ENCODE assay signal across 2 cellular contexts in the genomic region with DNA sequence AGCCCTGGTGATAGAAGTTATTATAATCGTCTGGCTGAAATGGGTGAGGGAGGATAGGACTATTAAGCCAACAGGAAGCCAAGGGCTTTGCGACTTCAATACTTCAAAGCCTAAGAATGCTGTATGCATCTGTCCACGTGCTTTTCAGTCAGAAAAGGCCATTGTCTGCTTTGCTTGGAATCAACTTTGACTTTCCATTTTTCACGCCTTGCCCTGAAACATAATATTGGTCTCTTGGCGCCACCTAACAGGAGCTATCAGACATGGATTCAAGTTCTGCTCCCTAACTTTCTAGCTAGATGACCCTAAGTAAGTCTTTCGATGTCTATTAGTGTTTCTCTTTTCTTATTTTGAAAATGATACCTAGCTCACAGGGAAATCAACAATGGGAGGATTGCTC.
TF ChIP-seq lines count a peak whose summit lies in the region.

No MANE protein-coding gene starts in this region.

TF ChIP-seq in GM23338, 12 proteins besides CTCF, POLR2A, EP300 and RAD21 (continues in another document):
- TF ChIP-seq JUNB (IDR thresholded peaks at IDR 0.05; ENCODE audit: unreplicated experiment) (no peak), EZH2 (IDR thresholded peaks at IDR 0.05; ENCODE audit: low read depth, unreplicated experiment) (no peak), CREB1 (CRISPR knock-in tag; IDR thresholded peaks at IDR 0.05; ENCODE audit: low read depth) (no peak), EZH2phosphoT487 (IDR thresholded peaks at IDR 0.05; ENCODE audit: unreplicated experiment) (no peak), NANOG (IDR thresholded peaks at IDR 0.05; ENCODE audit: borderline replicate concordance) (no peak), STAT1 (IDR thresholded peaks at IDR 0.05; ENCODE audit: unreplicated experiment) (no peak), ZNF114 (CRISPR knock-in tag; IDR thresholded peaks at IDR 0.05) (no peak)
- TF ChIP-seq, protein P1, sequence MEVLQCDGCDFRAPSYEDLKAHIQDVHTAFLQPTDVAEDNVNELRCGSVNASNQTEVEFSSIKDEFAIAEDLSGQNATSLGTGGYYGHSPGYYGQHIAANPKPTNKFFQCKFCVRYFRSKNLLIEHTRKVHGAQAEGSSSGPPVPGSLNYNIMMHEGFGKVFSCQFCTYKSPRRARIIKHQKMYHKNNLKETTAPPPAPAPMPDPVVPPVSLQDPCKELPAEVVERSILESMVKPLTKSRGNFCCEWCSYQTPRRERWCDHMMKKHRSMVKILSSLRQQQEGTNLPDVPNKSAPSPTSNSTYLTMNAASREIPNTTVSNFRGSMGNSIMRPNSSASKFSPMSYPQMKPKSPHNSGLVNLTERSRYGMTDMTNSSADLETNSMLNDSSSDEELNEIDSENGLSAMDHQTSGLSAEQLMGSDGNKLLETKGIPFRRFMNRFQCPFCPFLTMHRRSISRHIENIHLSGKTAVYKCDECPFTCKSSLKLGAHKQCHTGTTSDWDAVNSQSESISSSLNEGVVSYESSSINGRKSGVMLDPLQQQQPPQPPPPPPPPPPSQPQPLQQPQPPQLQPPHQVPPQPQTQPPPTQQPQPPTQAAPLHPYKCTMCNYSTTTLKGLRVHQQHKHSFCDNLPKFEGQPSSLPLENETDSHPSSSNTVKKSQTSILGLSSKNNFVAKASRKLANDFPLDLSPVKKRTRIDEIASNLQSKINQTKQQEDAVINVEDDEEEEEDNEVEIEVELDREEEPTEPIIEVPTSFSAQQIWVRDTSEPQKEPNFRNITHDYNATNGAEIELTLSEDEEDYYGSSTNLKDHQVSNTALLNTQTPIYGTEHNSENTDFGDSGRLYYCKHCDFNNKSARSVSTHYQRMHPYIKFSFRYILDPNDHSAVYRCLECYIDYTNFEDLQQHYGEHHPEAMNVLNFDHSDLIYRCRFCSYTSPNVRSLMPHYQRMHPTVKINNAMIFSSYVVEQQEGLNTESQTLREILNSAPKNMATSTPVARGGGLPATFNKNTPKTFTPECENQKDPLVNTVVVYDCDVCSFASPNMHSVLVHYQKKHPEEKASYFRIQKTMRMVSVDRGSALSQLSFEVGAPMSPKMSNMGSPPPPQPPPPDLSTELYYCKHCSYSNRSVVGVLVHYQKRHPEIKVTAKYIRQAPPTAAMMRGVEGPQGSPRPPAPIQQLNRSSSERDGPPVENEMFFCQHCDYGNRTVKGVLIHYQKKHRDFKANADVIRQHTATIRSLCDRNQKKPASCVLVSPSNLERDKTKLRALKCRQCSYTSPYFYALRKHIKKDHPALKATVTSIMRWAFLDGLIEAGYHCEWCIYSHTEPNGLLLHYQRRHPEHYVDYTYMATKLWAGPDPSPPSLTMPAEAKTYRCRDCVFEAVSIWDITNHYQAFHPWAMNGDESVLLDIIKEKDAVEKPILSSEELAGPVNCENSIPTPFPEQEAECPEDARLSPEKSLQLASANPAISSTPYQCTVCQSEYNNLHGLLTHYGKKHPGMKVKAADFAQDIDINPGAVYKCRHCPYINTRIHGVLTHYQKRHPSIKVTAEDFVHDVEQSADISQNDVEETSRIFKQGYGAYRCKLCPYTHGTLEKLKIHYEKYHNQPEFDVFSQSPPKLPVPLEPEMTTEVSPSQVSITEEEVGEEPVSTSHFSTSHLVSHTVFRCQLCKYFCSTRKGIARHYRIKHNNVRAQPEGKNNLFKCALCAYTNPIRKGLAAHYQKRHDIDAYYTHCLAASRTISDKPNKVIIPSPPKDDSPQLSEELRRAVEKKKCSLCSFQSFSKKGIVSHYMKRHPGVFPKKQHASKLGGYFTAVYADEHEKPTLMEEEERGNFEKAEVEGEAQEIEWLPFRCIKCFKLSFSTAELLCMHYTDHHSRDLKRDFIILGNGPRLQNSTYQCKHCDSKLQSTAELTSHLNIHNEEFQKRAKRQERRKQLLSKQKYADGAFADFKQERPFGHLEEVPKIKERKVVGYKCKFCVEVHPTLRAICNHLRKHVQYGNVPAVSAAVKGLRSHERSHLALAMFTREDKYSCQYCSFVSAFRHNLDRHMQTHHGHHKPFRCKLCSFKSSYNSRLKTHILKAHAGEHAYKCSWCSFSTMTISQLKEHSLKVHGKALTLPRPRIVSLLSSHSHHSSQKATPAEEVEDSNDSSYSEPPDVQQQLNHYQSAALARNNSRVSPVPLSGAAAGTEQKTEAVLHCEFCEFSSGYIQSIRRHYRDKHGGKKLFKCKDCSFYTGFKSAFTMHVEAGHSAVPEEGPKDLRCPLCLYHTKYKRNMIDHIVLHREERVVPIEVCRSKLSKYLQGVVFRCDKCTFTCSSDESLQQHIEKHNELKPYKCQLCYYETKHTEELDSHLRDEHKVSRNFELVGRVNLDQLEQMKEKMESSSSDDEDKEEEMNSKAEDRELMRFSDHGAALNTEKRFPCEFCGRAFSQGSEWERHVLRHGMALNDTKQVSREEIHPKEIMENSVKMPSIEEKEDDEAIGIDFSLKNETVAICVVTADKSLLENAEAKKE (CRISPR knock-in tag; IDR thresholded peaks at IDR 0.05), result no peak
- TF ChIP-seq, protein P2, sequence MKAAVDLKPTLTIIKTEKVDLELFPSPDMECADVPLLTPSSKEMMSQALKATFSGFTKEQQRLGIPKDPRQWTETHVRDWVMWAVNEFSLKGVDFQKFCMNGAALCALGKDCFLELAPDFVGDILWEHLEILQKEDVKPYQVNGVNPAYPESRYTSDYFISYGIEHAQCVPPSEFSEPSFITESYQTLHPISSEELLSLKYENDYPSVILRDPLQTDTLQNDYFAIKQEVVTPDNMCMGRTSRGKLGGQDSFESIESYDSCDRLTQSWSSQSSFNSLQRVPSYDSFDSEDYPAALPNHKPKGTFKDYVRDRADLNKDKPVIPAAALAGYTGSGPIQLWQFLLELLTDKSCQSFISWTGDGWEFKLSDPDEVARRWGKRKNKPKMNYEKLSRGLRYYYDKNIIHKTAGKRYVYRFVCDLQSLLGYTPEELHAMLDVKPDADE (IDR thresholded peaks at IDR 0.05), result no peak
- TF ChIP-seq, protein P3, sequence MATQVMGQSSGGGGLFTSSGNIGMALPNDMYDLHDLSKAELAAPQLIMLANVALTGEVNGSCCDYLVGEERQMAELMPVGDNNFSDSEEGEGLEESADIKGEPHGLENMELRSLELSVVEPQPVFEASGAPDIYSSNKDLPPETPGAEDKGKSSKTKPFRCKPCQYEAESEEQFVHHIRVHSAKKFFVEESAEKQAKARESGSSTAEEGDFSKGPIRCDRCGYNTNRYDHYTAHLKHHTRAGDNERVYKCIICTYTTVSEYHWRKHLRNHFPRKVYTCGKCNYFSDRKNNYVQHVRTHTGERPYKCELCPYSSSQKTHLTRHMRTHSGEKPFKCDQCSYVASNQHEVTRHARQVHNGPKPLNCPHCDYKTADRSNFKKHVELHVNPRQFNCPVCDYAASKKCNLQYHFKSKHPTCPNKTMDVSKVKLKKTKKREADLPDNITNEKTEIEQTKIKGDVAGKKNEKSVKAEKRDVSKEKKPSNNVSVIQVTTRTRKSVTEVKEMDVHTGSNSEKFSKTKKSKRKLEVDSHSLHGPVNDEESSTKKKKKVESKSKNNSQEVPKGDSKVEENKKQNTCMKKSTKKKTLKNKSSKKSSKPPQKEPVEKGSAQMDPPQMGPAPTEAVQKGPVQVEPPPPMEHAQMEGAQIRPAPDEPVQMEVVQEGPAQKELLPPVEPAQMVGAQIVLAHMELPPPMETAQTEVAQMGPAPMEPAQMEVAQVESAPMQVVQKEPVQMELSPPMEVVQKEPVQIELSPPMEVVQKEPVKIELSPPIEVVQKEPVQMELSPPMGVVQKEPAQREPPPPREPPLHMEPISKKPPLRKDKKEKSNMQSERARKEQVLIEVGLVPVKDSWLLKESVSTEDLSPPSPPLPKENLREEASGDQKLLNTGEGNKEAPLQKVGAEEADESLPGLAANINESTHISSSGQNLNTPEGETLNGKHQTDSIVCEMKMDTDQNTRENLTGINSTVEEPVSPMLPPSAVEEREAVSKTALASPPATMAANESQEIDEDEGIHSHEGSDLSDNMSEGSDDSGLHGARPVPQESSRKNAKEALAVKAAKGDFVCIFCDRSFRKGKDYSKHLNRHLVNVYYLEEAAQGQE (IDR thresholded peaks at IDR 0.05; ENCODE audit: unreplicated experiment), result no peak

TF ChIP-seq in H1, 55 proteins besides CTCF, POLR2A, EP300 and RAD21:
- TF ChIP-seq SIN3A (conservative IDR thresholded peaks at IDR 0.05 in 1 of 2, IDR thresholded peaks at IDR 0.05 in 1 of 2; ENCODE audit: low read depth in 1 of 2, low read length in 2 of 2), result no peak
- no peak for TF ChIP-seq RXRA (IDR thresholded peaks at IDR 0.05; ENCODE audit: insufficient read depth, low read depth, low read length)
- TF ChIP-seq BACH1 (IDR thresholded peaks at IDR 0.05; ENCODE audit: low read length), result no peak
- no peak for TF ChIP-seq TCF12 (IDR thresholded peaks at IDR 0.05; ENCODE audit: low read depth, low read length)
- TF ChIP-seq JUND (IDR thresholded peaks at IDR 0.05; ENCODE audit: low read length), result no peak
- no peak for TF ChIP-seq EZH2 (IDR thresholded peaks at IDR 0.05; ENCODE audit: low read depth, low read length, severe bottlenecking)
- TF ChIP-seq, protein P4, sequence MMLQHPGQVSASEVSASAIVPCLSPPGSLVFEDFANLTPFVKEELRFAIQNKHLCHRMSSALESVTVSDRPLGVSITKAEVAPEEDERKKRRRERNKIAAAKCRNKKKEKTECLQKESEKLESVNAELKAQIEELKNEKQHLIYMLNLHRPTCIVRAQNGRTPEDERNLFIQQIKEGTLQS (IDR thresholded peaks at IDR 0.05; ENCODE audit: insufficient read depth, low read depth, low read length), result no peak
- TF ChIP-seq, protein P5, sequence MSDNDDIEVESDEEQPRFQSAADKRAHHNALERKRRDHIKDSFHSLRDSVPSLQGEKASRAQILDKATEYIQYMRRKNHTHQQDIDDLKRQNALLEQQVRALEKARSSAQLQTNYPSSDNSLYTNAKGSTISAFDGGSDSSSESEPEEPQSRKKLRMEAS (IDR thresholded peaks at IDR 0.05), result peak; percentile 56
- TF ChIP-seq, protein P6, sequence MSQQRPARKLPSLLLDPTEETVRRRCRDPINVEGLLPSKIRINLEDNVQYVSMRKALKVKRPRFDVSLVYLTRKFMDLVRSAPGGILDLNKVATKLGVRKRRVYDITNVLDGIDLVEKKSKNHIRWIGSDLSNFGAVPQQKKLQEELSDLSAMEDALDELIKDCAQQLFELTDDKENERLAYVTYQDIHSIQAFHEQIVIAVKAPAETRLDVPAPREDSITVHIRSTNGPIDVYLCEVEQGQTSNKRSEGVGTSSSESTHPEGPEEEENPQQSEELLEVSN (IDR thresholded peaks at IDR 0.05), result 0 out of 2 replicates have a peak, but pooled peaks have one; percentile 46
- no peak for TF ChIP-seq RBBP5 (IDR thresholded peaks at IDR 0.05; ENCODE audit: borderline replicate concordance, low read depth, low read length)
TF ChIP-seq in H1: peak in this region for 2.
